12 cellular contexts compared by ENCODE assay signal in the genomic region with DNA sequence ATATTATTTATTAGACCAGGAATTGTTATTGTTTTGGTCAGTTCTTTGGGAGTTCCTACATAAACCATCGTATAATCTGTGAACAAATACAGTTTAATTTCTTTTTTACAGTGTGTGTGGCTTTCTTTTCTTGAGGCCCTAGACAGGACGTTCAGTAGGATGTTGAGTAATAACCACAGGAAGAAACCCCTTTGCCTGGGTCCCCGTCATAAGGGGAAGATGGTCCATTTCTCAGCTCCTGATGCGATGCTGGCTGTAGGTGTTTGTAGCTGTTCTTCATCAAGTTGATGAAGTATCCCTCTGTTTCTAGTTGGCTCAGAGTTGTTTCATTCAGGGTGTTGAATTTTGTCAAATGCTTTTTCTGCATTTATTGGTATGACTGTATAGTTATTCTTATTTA.
"Had no signal": no experiment of that assay in that cellular context is flagged by ENCODE, and none has a peak within 500 bp of the region (broad histone marks: within the 10 kb centered on the region; RNA-seq: fewer than 3 reads in every experiment).

No MANE protein-coding gene starts in this region.

- H3K27me3 Mint-ChIP-seq: activated naive CD4-positive, alpha-beta T cell treated with anti-CD3 and anti-CD28 coated beads, Interleukin-2, amount 50 U/mL, for 24 hours had no signal

- H3K4me3 Mint-ChIP-seq: activated naive CD4-positive, alpha-beta T cell treated with anti-CD3 and anti-CD28 coated beads, Interleukin-2, amount 50 U/mL, for 24 hours had no signal

- DNase-seq: activated T-cell treated with anti-CD3 and anti-CD28 coated beads, Interleukin-2, amount 50 U/mL, for 48 hours; brain microvascular endothelial cell; dermis blood vessel endothelial cell; erythroblast; mesendoderm; sigmoid colon; stimulated activated CD4-positive, alpha-beta T cell treated with anti-CD3 and anti-CD28 coated beads, Interleukin-12 subunit alpha, Interleukin-12 subunit beta, amount 100 ng/mL, for 4 hours; stimulated activated CD4-positive, alpha-beta T cell treated with anti-CD3 and anti-CD28 coated beads, Interleukin-4, amount 100 ng/mL, for 1 hour; stimulated activated CD8-positive, alpha-beta memory T cell treated with anti-CD3 and anti-CD28 coated beads, Interleukin-4, amount 100 ng/mL, for 48 hours; T-helper 9 cell; thyroid gland had no signal
